Comparison of ENCODE assay signal across 8 cellular contexts in the genomic region with DNA sequence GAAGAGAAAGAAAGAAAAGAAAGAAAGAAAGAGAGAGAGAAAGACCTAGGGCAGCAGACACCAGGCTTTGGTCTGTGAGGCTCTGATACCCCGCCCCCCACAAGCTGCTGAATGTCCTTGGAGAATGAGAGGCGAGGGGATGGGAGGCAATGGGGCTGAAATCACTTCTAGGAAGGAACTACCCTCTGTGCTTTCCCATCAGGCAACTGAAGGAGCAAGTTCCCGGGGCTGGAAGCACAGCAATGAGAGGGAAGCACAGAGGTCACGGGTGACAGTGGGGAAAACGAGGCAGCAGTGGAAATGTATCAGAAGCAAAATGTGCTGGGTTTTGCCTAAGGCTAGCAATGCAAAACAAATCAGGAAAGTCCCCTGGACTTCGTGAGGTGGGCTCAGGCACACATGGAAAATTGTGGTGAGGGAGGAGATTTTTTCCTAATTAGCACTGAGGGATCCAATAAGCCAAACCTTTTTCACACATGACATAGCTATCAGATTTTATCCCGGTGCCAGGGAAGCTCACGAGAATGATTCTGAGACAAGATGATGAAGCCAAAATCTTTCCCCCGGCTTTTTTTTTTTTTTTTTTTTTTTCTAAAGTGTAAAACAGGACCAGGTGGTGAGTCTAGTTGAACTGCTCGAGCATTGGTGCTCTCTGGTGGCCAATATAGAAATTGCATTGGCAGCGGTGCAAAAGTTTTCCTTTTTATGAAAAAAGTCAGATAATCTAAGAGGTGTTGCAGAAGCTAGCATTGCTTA. TPM values are rescaled to one million over a fixed set of nuclear protein-coding genes. Genes with fewer than 3 reads are reported as not detected.
DNase-seq lines count a peak whose midpoint lies in the region; ATAC-seq and TF ChIP-seq lines count a peak whose summit lies in the region.

No MANE protein-coding gene starts in this region.

- H2BK15ac ChIP-seq in IMR-90 (ENCODE audit: low read depth, low read length): no peak overlapping the region

- DNase-seq in DMS 273 treated with DMSO at 0.1 percent for 48 hours (lab: John Stamatoyannopoulos, UW): peak; percentile 33
- peak; percentile 60 for DNase-seq in IMR-90
- DNase-seq in SHP77 treated with DMSO at 0.1 percent for 48 hours (lab: John Stamatoyannopoulos, UW): peak; percentile 15
- DNase-seq in activated naive CD4-positive, alpha-beta T cell treated with Interleukin-2 at 50 U/mL for 16 hours: peak; percentile 73
- DNase-seq in globus pallidus (ENCODE audit: low spot score): peak; percentile 65
- DNase-seq in upper lobe of left lung: peak in 1 of 2 donors; percentile 36

- no peak overlapping the region for H2BK5ac ChIP-seq in IMR-90 (ENCODE audit: low read depth, low read length, poor library complexity, severe bottlenecking)

- no peak overlapping the region for H3K9ac ChIP-seq in IMR-90 (ENCODE audit: low read depth, low read length)
- no peak overlapping the region for H3K9ac ChIP-seq in parathyroid adenoma

- ATAC-seq in IMR-90 (ENCODE audit: low read depth) (peak; percentile 77), upper lobe of left lung (ENCODE audit: low FRiP score in 2 of 2) (peak in 1 of 2 donors; percentile 74), HG02623 (IDR thresholded peaks at IDR 0.05; ENCODE audit: unreplicated experiment) (no peak)

- H4K20me1 ChIP-seq in IMR-90 (ENCODE audit: insufficient read depth, low read length): no peaks in the 10 kb centered on the region

- no peak overlapping the region for H2BK20ac ChIP-seq in IMR-90 (ENCODE audit: low read depth, low read length)

- no peak overlapping the region for H4K8ac ChIP-seq in IMR-90 (ENCODE audit: low read depth in 2 of 2, low read length in 2 of 2)

- no peak overlapping the region for H2AFZ ChIP-seq in IMR-90 (replicated peaks; ENCODE audit: low read length, poor library complexity)
- no peak overlapping the region for H2AFZ ChIP-seq in parathyroid adenoma

- H3K9me3 ChIP-seq in IMR-90 (ENCODE audit: control insufficient read depth, insufficient read depth, low read length) (peaks cover 9% of the 10 kb centered on the region), parathyroid adenoma (ENCODE audit: control insufficient read depth, low read length) (no peaks in the 10 kb centered on the region), upper lobe of left lung (peaks cover 0 to 5% (median 1%) of the 10 kb centered on the region in 4 donors)

- no peak overlapping the region for H3K4ac ChIP-seq in IMR-90 (ENCODE audit: low read depth, low read length)

- no peaks in the 10 kb centered on the region for H3K79me2 ChIP-seq in parathyroid adenoma

- no peak overlapping the region for H2AK9ac ChIP-seq in IMR-90 (replicated peaks; ENCODE audit: low read depth, low read length, poor library complexity)

- no peak overlapping the region for H3K18ac ChIP-seq in IMR-90 (ENCODE audit: low read depth, low read length)

- no peaks in the 10 kb centered on the region for H3K36me3 ChIP-seq in IMR-90 (ENCODE audit: control insufficient read depth, insufficient read depth, low read length)
- H3K36me3 ChIP-seq in parathyroid adenoma (ENCODE audit: control insufficient read depth, insufficient read depth, low read length): no peaks in the 10 kb centered on the region
- no peaks in the 10 kb centered on the region for H3K36me3 ChIP-seq in upper lobe of left lung

- no peak overlapping the region for H3K56ac ChIP-seq in IMR-90 (ENCODE audit: extremely low read depth, insufficient read depth, low read length)

- no peak overlapping the region; the same call in 1 of the 2 replicates for H2AK5ac ChIP-seq in IMR-90 (ENCODE audit: low read depth, low read length)

- no peak overlapping the region for H3K4me2 ChIP-seq in IMR-90 (ENCODE audit: low read depth, low read length)
- no peak overlapping the region for H3K4me2 ChIP-seq in parathyroid adenoma (ENCODE audit: low read length)

- H3K23ac ChIP-seq in IMR-90 (ENCODE audit: low read depth, low read length): no peak overlapping the region

- H3K4me3 ChIP-seq in IMR-90 (ENCODE audit: insufficient read depth, low read depth, low read length) (no peak overlapping the region), parathyroid adenoma (ENCODE audit: low read depth, low read length) (no peak overlapping the region), upper lobe of left lung (no peak overlapping the region)

- 20% methylated on average over 5 of the region's 11 CpGs; no CpG with 5 or more reads in 1 of the 2 experiments for WGBS in IMR-90 (ENCODE audit: extremely low coverage in 2 of 2, insufficient read length in 1 of 2), 2 experiments
- 22 to 31% methylated on average over 11 of the region's 11 CpGs for WGBS in upper lobe of left lung, 2 donors

- H2BK120ac ChIP-seq in IMR-90 (ENCODE audit: low read depth, low read length): no peak overlapping the region

- no peak overlapping the region for H4K91ac ChIP-seq in IMR-90 (ENCODE audit: insufficient read depth, low read depth, low read length)

- in situ Hi-C loops in IMR-90 (cut with MboI; ENCODE audit: low sequenced_read_pairs): loop anchor here (5.0 to 25.0 kb wide), 3 partner anchors 247 to 1242 kb away; no protein-coding TSS in a partner anchor

- POLR2A ChIA-PET in IMR-90 (lab: Charles Lee; ENCODE audit: unreplicated experiment): no interaction called here

- H3K79me1 ChIP-seq in IMR-90 (ENCODE audit: low read depth in 1 of 2, low read length in 2 of 2): no peaks in the 10 kb centered on the region

- no peaks in the 10 kb centered on the region for H3K4me1 ChIP-seq in IMR-90 (ENCODE audit: control insufficient read depth, insufficient read depth, low read length)
- H3K4me1 ChIP-seq in parathyroid adenoma: no peaks in the 10 kb centered on the region
- H3K4me1 ChIP-seq in upper lobe of left lung: peaks cover 4 to 10% (median 8%) of the 10 kb centered on the region in 4 donors

- dilution Hi-C loops in IMR-90 (cut with HindIII; ENCODE audit: low sequenced_read_pairs, unreplicated experiment): no loop called here

- BruUV-seq in IMR-90 (replicated peaks; lab: Mats Ljungman, UMichigan): no TSS peak

- peak; percentile 91 for TF ChIP-seq RAD21 in IMR-90 (IDR thresholded peaks at IDR 0.05; ENCODE audit: low read length)

- TF ChIP-seq CTCF in IMR-90 (conservative IDR thresholded peaks at IDR 0.05; ENCODE audit: low read depth, low read length) (peak; percentile 89), parathyroid adenoma (IDR thresholded peaks at IDR 0.05) (peak; percentile 92), upper lobe of left lung (IDR thresholded peaks at IDR 0.05) (peak; percentile 74 to 89 (median 82))

- peaks cover 14% of the 10 kb centered on the region for H3K27me3 ChIP-seq in IMR-90 (ENCODE audit: control insufficient read depth, insufficient read depth, low read length)
- H3K27me3 ChIP-seq in parathyroid adenoma (ENCODE audit: control insufficient read depth, insufficient read depth, low read length): no peaks in the 10 kb centered on the region
- H3K27me3 ChIP-seq in upper lobe of left lung: no peaks in the 10 kb centered on the region

- TF ChIP-seq POLR2A in IMR-90 (IDR thresholded peaks at IDR 0.05; ENCODE audit: low read depth, low read length): 0 out of 2 replicates have a peak, but pooled peaks have one; percentile 34
- no peak for TF ChIP-seq POLR2A in upper lobe of left lung (IDR thresholded peaks at IDR 0.05)

- H3K14ac ChIP-seq in IMR-90 (replicated peaks; ENCODE audit: low read depth, low read length): no peak overlapping the region

- no peak for TF ChIP-seq EP300 in upper lobe of left lung (IDR thresholded peaks at IDR 0.05)

- no peaks in the 10 kb centered on the region for H3K9me1 ChIP-seq in IMR-90 (ENCODE audit: insufficient read depth, low read length)

- intact Hi-C loops in IMR-90 (cut with micrococcal nuclease): loop anchor here (1.0 to 5.0 kb wide), 3 partner anchors 77 to 269 kb away; a partner anchor contains a TSS

- no peak overlapping the region for H4K5ac ChIP-seq in IMR-90 (ENCODE audit: low read depth, low read length)

- CTCF ChIA-PET in IMR-90 (lab: Yijun Ruan, JAX): interaction anchor here (0.6 to 3.4 kb wide), 12 partner anchors 15 to 253 kb away, joined by 3 to 23 read pairs (median 4); no protein-coding TSS in a partner anchor

- no peak overlapping the region for H3K27ac ChIP-seq in IMR-90 (ENCODE audit: insufficient read depth, low read length)
- H3K27ac ChIP-seq in parathyroid adenoma: no peak overlapping the region
- no peak overlapping the region for H3K27ac ChIP-seq in upper lobe of left lung

TF ChIP-seq in IMR-90, 13 proteins besides CTCF, POLR2A, EP300 and RAD21:
- TF ChIP-seq BHLHE40 (IDR thresholded peaks at IDR 0.05; ENCODE audit: low read depth, low read length) (no peak), SMC3 (IDR thresholded peaks at IDR 0.05; ENCODE audit: low read depth, low read length) (peak; percentile 98)

RNA-seq across cellular contexts. Expression of a gene that starts 16.8 kb away (rescaled TPM):
- 39.1 and 40.5 TPM in 2 replicates for total RNA-seq in IMR-90 (2012; rRNA removed)
- 8.4 and 10.3 TPM in 2 replicates for polyA plus RNA-seq in IMR-90 (2012; rRNA removed)
- polyA plus RNA-seq in IMR-90 (2012; cell fraction: cytosol; rRNA removed): 3.0 and 4.6 TPM in 2 replicates
- polyA plus RNA-seq in IMR-90 (2012; cell fraction: nucleus; rRNA removed; ENCODE audit: low replicate concordance): 6.2 and 20.1 TPM in 2 replicates
- 10 to 100 TPM; 22.4 to 94.3 (median 32.2) TPM for total RNA-seq in upper lobe of left lung
